1 cellular context compared by ENCODE assay signal in the genomic region with DNA sequence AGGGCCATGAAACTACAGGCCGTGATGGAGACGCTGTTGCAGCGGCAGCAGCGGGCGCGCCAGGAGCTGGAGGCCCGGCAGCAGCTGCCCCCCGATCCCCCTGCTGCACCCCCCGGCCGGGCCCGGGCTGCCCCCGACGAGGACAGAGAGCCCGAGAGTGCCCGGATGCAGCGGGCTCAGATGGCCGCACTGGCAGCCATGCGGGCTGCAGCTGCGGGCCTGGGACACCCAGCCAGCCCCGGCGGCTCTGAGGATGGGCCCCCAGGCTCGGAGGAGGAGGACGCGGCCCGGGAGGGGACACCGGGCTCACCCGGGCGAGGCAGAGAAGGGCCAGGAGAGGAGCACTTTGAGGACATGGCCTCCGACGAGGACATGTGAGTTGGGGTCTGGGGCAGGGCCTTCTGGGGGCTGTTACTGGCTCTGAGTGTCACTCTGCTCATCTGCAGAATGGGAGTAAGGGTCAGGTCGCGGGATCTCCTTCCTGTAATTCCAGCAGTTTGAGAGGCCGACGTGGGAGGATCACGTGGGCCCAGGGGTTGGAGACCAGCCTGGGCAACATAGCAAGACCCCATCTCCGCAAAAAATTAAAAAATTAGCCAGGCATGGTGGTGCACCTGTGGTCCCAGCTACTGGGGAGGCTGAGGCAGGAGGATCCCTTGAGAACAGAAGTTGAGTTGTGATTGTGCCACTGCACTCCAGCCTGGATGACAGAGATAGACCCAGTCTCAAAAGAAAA.
TF ChIP-seq lines count a peak whose summit lies in the region.

No MANE protein-coding gene starts in this region.

TF ChIP-seq in K562, 482 proteins besides CTCF, POLR2A, EP300 and RAD21:
- no peak for TF ChIP-seq FOS (IDR thresholded peaks at IDR 0.05; ENCODE audit: extremely low read depth, insufficient read length)
- no peak for TF ChIP-seq MAFF (IDR thresholded peaks at IDR 0.05; ENCODE audit: low read length)
- no peak for TF ChIP-seq CBX3 (IDR thresholded peaks at IDR 0.05; ENCODE audit: borderline replicate concordance in 1 of 2, low read length in 2 of 2)
- no peak for TF ChIP-seq ZNF76 (CRISPR knock-in tag; IDR thresholded peaks at IDR 0.05; ENCODE audit: borderline replicate concordance)
- TF ChIP-seq RBFOX2 (IDR thresholded peaks at IDR 0.05; ENCODE audit: low read depth, low read length): peak; percentile 36; the same call in 1 of the 2 replicates
- TF ChIP-seq ZNF175 (CRISPR knock-in tag; IDR thresholded peaks at IDR 0.05; ENCODE audit: low read depth): no peak
- TF ChIP-seq ZNF121 (CRISPR knock-in tag; conservative IDR thresholded peaks at IDR 0.05): peak; percentile 92
